In genomic region chrX:126723881-126724280, GRCh38 we compare ENCODE assay signal across 29 cellular contexts.
"Had no signal": no experiment of that assay in that cellular context is flagged by ENCODE, and none has a peak within 500 bp of the region (broad histone marks: within the 10 kb centered on the region; RNA-seq: fewer than 3 reads in every experiment).

No MANE protein-coding gene starts in this region.

- H3K27ac Mint-ChIP-seq: activated CD8-positive, alpha-beta T cell treated with anti-CD3 and anti-CD28 coated beads for 36 hours; activated naive CD4-positive, alpha-beta T cell treated with anti-CD3 and anti-CD28 coated beads, Interleukin-2, amount 10 ng/mL, durations not matched to agents 7 days and 5 days; activated naive CD8-positive, alpha-beta T cell treated with anti-CD3 and anti-CD28 coated beads for 36 hours; activated T-cell treated with anti-CD3 and anti-CD28 coated beads, Interleukin-2, amount 50 U/mL, for 72 hours; activated T-helper 2 cell treated with anti-CD3 and anti-CD28 coated beads, Interferon-gamma antibody, Interleukin-2, Interleukin-4, amounts not matched to agents 10 μg/mL and 5 μg/mL and 100 μg/mL, durations not matched to agents 14 hours and 24 hours and 36 hours; T-cell had no signal

- H3K36me3 ChIP-seq: brain microvascular endothelial cell, cardiac muscle cell, MG63, Peyer's patch, WERI-Rb-1 had no signal

- ATAC-seq: activated CD4-positive, CD25-positive, alpha-beta regulatory T cell treated with anti-CD3 and anti-CD28 coated beads, Interleukin-2, amount 50 U/mL, for 24 hours; activated CD8-positive, alpha-beta T cell treated with anti-CD3 and anti-CD28 coated beads for 36 hours; activated T-cell treated with anti-CD3 and anti-CD28 coated beads, Interleukin-2, amount 50 U/mL, for 72 hours; T-cell had no signal

- H3K4me3 ChIP-seq: cardiac muscle cell, MG63, Peyer's patch had no signal

- H3K27me3 Mint-ChIP-seq: activated CD8-positive, alpha-beta T cell treated with anti-CD3 and anti-CD28 coated beads for 36 hours; activated naive CD4-positive, alpha-beta T cell treated with anti-CD3 and anti-CD28 coated beads, Interleukin-2, amount 10 ng/mL, durations not matched to agents 7 days and 5 days; activated naive CD8-positive, alpha-beta T cell treated with anti-CD3 and anti-CD28 coated beads for 36 hours; T-cell had no signal

- H3K36me3 Mint-ChIP-seq: activated naive CD4-positive, alpha-beta T cell treated with anti-CD3 and anti-CD28 coated beads, Interleukin-2, amount 10 ng/mL, durations not matched to agents 7 days and 5 days; activated naive CD8-positive, alpha-beta T cell treated with anti-CD3 and anti-CD28 coated beads for 36 hours; T-cell had no signal

- H3K4me1 ChIP-seq: Peyer's patch had no signal

- H3K27ac ChIP-seq: brain microvascular endothelial cell, cardiac muscle cell, Peyer's patch, WERI-Rb-1 had no signal

- H3K4me3 Mint-ChIP-seq: activated CD8-positive, alpha-beta T cell treated with anti-CD3 and anti-CD28 coated beads for 36 hours; activated naive CD4-positive, alpha-beta T cell treated with anti-CD3 and anti-CD28 coated beads, Interleukin-2, amount 10 ng/mL, durations not matched to agents 7 days and 5 days; activated naive CD8-positive, alpha-beta T cell treated with anti-CD3 and anti-CD28 coated beads for 36 hours; activated T-cell treated with anti-CD3 and anti-CD28 coated beads, Interleukin-2, amount 50 U/mL, for 72 hours; T-cell had no signal

- H3K4me1 Mint-ChIP-seq: activated naive CD4-positive, alpha-beta T cell treated with anti-CD3 and anti-CD28 coated beads, Interleukin-2, amount 10 ng/mL, durations not matched to agents 7 days and 5 days; activated naive CD8-positive, alpha-beta T cell treated with anti-CD3 and anti-CD28 coated beads for 36 hours; T-cell had no signal

- H3K27me3 ChIP-seq: brain microvascular endothelial cell, cardiac muscle cell, MG63, Peyer's patch had no signal

- DNase-seq: activated CD4-positive, alpha-beta T cell treated with anti-CD3 and anti-CD28 coated beads for 4 hours; activated CD8-positive, alpha-beta memory T cell treated with anti-CD3 and anti-CD28 coated beads, Interleukin-2, amount 50 U/mL, for 4 hours; activated CD8-positive, alpha-beta T cell treated with anti-CD3 and anti-CD28 coated beads for 36 hours; activated gamma-delta T cell treated with Interleukin-2 at 50 U/mL for 16 hours; activated naive CD4-positive, alpha-beta T cell treated with anti-CD3 and anti-CD28 coated beads, Interleukin-2, amount 10 ng/mL, durations not matched to agents 7 days and 5 days; activated naive CD8-positive, alpha-beta T cell treated with anti-CD3 and anti-CD28 coated beads for 36 hours; activated T-cell treated with anti-CD3 and anti-CD28 coated beads, Interleukin-2, amount 50 U/mL, for 72 hours; brain microvascular endothelial cell; MG63; MV-4-11; NCI-H1092 treated with DMSO at 0.1 percent for 48 hours; NCI-H1417 treated with DMSO at 0.1 percent for 48 hours; NCI-H1694; NCI-H2029; NCI-H2107; NCI-H2227 treated with DMSO at 0.1 percent for 48 hours; NCI-H526; NCI-H774; NK-92 treated with Interleukin-12 subunit alpha and Interleukin-12 subunit beta, amount 100 ng/mL, for 24 hours; OCI-M1; Peyer's patch; SHP77 treated with DMSO at 0.1 percent for 48 hours; T-cell; T-helper 2 cell; T1000; WERI-Rb-1 had no signal

- H3K9me3 Mint-ChIP-seq: activated CD8-positive, alpha-beta T cell treated with anti-CD3 and anti-CD28 coated beads for 36 hours; activated naive CD4-positive, alpha-beta T cell treated with anti-CD3 and anti-CD28 coated beads, Interleukin-2, amount 10 ng/mL, durations not matched to agents 7 days and 5 days; activated naive CD8-positive, alpha-beta T cell treated with anti-CD3 and anti-CD28 coated beads for 36 hours; activated T-helper 2 cell treated with anti-CD3 and anti-CD28 coated beads, Interferon-gamma antibody, Interleukin-2, Interleukin-4, amounts not matched to agents 10 μg/mL and 5 μg/mL and 100 μg/mL, durations not matched to agents 14 hours and 24 hours and 36 hours; T-cell had no signal
